8 cellular contexts compared by ENCODE assay signal in the genomic region with DNA sequence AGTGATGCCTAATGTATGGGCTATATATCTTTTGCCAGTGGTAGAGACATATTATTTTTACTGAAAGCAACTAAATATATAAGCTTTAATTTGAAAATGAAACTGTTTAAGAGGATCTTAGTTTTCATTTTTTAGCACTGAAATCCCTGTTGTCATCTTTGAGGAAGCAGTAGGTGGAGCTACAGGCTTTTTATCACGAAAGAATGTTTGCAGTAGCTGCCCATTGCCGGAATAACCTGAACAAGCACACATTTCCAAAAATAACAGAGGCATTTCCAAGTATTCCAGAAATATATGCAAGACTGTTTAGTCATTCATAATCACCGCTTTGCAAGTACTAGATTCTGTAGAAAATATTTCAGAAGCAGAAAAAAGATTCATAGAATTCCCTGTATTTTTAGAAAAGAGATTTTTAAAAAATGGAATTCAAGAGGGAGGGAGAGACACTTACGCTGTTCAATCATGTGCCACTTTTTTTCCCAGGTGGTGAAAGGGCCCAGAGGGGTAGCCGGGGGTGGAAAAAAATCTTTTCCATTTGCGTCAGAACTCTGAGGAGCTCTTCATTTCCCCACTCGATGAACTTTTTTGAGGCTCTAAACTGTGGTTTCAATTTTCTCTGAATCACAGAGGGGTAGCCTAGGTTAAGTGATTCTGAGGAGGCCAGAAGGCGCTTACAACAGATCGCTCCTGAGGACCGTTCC.
DNase-seq lines count a peak whose midpoint lies in the region; ATAC-seq, FAIRE-seq and TF ChIP-seq lines count a peak whose summit lies in the region.

No MANE protein-coding gene starts in this region.

- peak overlapping the region; percentile 68 for H3K4me2 ChIP-seq in IMR-90 (ENCODE audit: low read depth, low read length)

- no peak overlapping the region for H3K56ac ChIP-seq in IMR-90 (ENCODE audit: extremely low read depth, insufficient read depth, low read length)

- no peaks in the 10 kb centered on the region for H3K9me1 ChIP-seq in IMR-90 (ENCODE audit: insufficient read depth, low read length)

- in situ Hi-C loops in IMR-90 (cut with MboI; ENCODE audit: low sequenced_read_pairs), result no loop called here

- H3K27ac ChIP-seq in IMR-90 (ENCODE audit: insufficient read depth, low read length) (no peak overlapping the region), small intestine (ENCODE audit: low read depth in 1 of 2, low read length in 1 of 2) (peak overlapping the region in 1 of 2 donors; percentile 39)

- H3K27me3 ChIP-seq in BJ (ENCODE audit: control insufficient read depth, insufficient read depth, low read length) (no peaks in the 10 kb centered on the region), IMR-90 (ENCODE audit: control insufficient read depth, insufficient read depth, low read length) (no peaks in the 10 kb centered on the region; the same call in 1 of the 2 replicates), small intestine (ENCODE audit: control insufficient read depth in 2 of 2, insufficient read depth in 2 of 2, low read length in 2 of 2) (no peaks in the 10 kb centered on the region)

- H2AK9ac ChIP-seq in IMR-90 (replicated peaks; ENCODE audit: low read depth, low read length, poor library complexity), result no peak overlapping the region

- H2BK20ac ChIP-seq in IMR-90 (ENCODE audit: low read depth, low read length), result no peak overlapping the region; the same call in 1 of the 2 replicates

- H4K8ac ChIP-seq in IMR-90 (ENCODE audit: low read depth in 2 of 2, low read length in 2 of 2), result no peak overlapping the region

- BruUV-seq in IMR-90 (replicated peaks; lab: Mats Ljungman, UMichigan), result no TSS peak

- H2BK120ac ChIP-seq in IMR-90 (ENCODE audit: low read depth, low read length), result no peak overlapping the region

- H3K4me1 ChIP-seq in IMR-90 (ENCODE audit: control insufficient read depth, insufficient read depth, low read length), result no peaks in the 10 kb centered on the region
- no peaks in the 10 kb centered on the region for H3K4me1 ChIP-seq in small intestine (ENCODE audit: control insufficient read depth in 2 of 2, insufficient read depth in 1 of 2, low read depth in 1 of 2, low read length in 1 of 2)

- H3K9me3 ChIP-seq in IMR-90 (ENCODE audit: control insufficient read depth, insufficient read depth, low read length) (no peaks in the 10 kb centered on the region), small intestine (ENCODE audit: control insufficient read depth, low read depth) (no peaks in the 10 kb centered on the region)

- H4K20me1 ChIP-seq in IMR-90 (ENCODE audit: insufficient read depth, low read length), result no peaks in the 10 kb centered on the region

- H2BK15ac ChIP-seq in IMR-90 (ENCODE audit: low read depth, low read length), result no peak overlapping the region

- H3K14ac ChIP-seq in IMR-90 (replicated peaks; ENCODE audit: low read depth, low read length), result no peak overlapping the region

- dilution Hi-C loops in IMR-90 (cut with HindIII; ENCODE audit: low sequenced_read_pairs, unreplicated experiment), result no loop called here

- H4K91ac ChIP-seq in IMR-90 (ENCODE audit: insufficient read depth, low read depth, low read length), result no peak overlapping the region

- H2BK5ac ChIP-seq in IMR-90 (ENCODE audit: low read depth, low read length, poor library complexity, severe bottlenecking), result no peak overlapping the region

- no peak overlapping the region for H3K23ac ChIP-seq in IMR-90 (ENCODE audit: low read depth, low read length)

- no peak overlapping the region for H2AK5ac ChIP-seq in IMR-90 (ENCODE audit: low read depth, low read length)

- POLR2A ChIA-PET in BJ (lab: Charles Lee) (no interaction called here), IMR-90 (lab: Charles Lee; ENCODE audit: unreplicated experiment) (no interaction called here)

- FAIRE-seq in small intestine (lab: Jason Lieb, UNC), result no peak

- H2AFZ ChIP-seq in IMR-90 (replicated peaks; ENCODE audit: low read length, poor library complexity), result no peak overlapping the region

- H3K18ac ChIP-seq in IMR-90 (ENCODE audit: low read depth, low read length), result no peak overlapping the region

- peak; percentile 38 for TF ChIP-seq CTCF in BJ (IDR thresholded peaks at IDR 0.05; ENCODE audit: insufficient read depth, low read depth, low read length)
- TF ChIP-seq CTCF in IMR-90 (conservative IDR thresholded peaks at IDR 0.05; ENCODE audit: low read depth, low read length), result peak; percentile 67

- no peak overlapping the region for H3K4ac ChIP-seq in IMR-90 (ENCODE audit: low read depth, low read length)

- no peaks in the 10 kb centered on the region for H3K36me3 ChIP-seq in BJ (ENCODE audit: control insufficient read depth, insufficient read depth, low read length)
- H3K36me3 ChIP-seq in IMR-90 (ENCODE audit: control insufficient read depth, insufficient read depth, low read length), result no peaks in the 10 kb centered on the region
- H3K36me3 ChIP-seq in small intestine (ENCODE audit: control insufficient read depth in 2 of 2, insufficient read depth in 2 of 2, low read length in 2 of 2), result no peaks in the 10 kb centered on the region

- peak; percentile 71 for TF ChIP-seq RAD21 in IMR-90 (IDR thresholded peaks at IDR 0.05; ENCODE audit: low read length)

- intact Hi-C loops in IMR-90 (cut with micrococcal nuclease), result loop anchor here (1.0 to 5.0 kb wide), 7 partner anchors 269 to 1111 kb away; no protein-coding TSS in a partner anchor

- no CpG with 5 or more reads among the region's 10 CpGs for WGBS in IMR-90 (ENCODE audit: extremely low coverage in 2 of 2, insufficient read length in 1 of 2), 2 experiments
- 46 to 56% (median 49%) methylated on average over 10 of the region's 10 CpGs for WGBS in small intestine, 3 donors

- peak; percentile 4 for DNase-seq in BJ (ENCODE audit: low read depth)
- peak; percentile 73 for DNase-seq in IMR-90
- peak; percentile 56 for DNase-seq in RPMI7951 (ENCODE audit: low read depth)
- peak; percentile 8 for DNase-seq in foreskin melanocyte
- peak; percentile 3 for DNase-seq in small intestine
- no peak for DNase-seq in activated CD4-positive, alpha-beta T cell treated with anti-CD3 and anti-CD28 coated beads, Interleukin-2, amount 50 U/mL, for 48 hours
- no peak for DNase-seq in NCI-H2107 (lab: John Stamatoyannopoulos, UW)
- no peak for DNase-seq in stimulated activated CD8-positive, alpha-beta memory T cell treated with anti-CD3 and anti-CD28 coated beads, Interleukin-4, amount 100 ng/mL, for 48 hours

- no peak for TF ChIP-seq POLR2A in IMR-90 (IDR thresholded peaks at IDR 0.05; ENCODE audit: low read depth, low read length)

- ATAC-seq in IMR-90 (ENCODE audit: low read depth), result peak; percentile 92

- CTCF ChIA-PET in BJ (lab: Yijun Ruan, JAX) (interaction anchor here (0.9 to 2.2 kb wide), 8 partner anchors 10 to 1596 kb away, joined by 3 to 9 read pairs (median 3); no protein-coding TSS in a partner anchor), IMR-90 (lab: Yijun Ruan, JAX) (interaction anchor here (0.6 to 1.8 kb wide), 15 partner anchors 11 to 1021 kb away, joined by 3 to 6 read pairs (median 4); no protein-coding TSS in a partner anchor)

- no peaks in the 10 kb centered on the region for H3K79me1 ChIP-seq in IMR-90 (ENCODE audit: low read depth in 1 of 2, low read length in 2 of 2)

- H3K4me3 ChIP-seq in BJ (ENCODE audit: low read depth, low read length) (no peak overlapping the region), IMR-90 (ENCODE audit: insufficient read depth, low read depth, low read length) (no peak overlapping the region), small intestine (ENCODE audit: low read depth in 1 of 2, low read length in 2 of 2) (no peak overlapping the region)

- no peak overlapping the region for H3K9ac ChIP-seq in IMR-90 (ENCODE audit: low read depth, low read length)

- H4K5ac ChIP-seq in IMR-90 (ENCODE audit: low read depth, low read length), result no peak overlapping the region

TF ChIP-seq in IMR-90, 13 proteins besides CTCF, POLR2A, EP300 and RAD21:
- TF ChIP-seq RCOR1 (IDR thresholded peaks at IDR 0.05; ENCODE audit: insufficient replicate concordance, low read length) (no peak), MXI1 (IDR thresholded peaks at IDR 0.05; ENCODE audit: borderline replicate concordance, low read depth, low read length) (no peak), NFE2L2 (IDR thresholded peaks at IDR 0.05; ENCODE audit: low read depth, low read length) (no peak), SMC3 (IDR thresholded peaks at IDR 0.05; ENCODE audit: low read depth, low read length) (peak; percentile 49)
- TF ChIP-seq, protein P1, sequence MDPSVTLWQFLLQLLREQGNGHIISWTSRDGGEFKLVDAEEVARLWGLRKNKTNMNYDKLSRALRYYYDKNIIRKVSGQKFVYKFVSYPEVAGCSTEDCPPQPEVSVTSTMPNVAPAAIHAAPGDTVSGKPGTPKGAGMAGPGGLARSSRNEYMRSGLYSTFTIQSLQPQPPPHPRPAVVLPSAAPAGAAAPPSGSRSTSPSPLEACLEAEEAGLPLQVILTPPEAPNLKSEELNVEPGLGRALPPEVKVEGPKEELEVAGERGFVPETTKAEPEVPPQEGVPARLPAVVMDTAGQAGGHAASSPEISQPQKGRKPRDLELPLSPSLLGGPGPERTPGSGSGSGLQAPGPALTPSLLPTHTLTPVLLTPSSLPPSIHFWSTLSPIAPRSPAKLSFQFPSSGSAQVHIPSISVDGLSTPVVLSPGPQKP (IDR thresholded peaks at IDR 0.05; ENCODE audit: borderline replicate concordance, low read depth, low read length), result no peak
- TF ChIP-seq, protein P2, sequence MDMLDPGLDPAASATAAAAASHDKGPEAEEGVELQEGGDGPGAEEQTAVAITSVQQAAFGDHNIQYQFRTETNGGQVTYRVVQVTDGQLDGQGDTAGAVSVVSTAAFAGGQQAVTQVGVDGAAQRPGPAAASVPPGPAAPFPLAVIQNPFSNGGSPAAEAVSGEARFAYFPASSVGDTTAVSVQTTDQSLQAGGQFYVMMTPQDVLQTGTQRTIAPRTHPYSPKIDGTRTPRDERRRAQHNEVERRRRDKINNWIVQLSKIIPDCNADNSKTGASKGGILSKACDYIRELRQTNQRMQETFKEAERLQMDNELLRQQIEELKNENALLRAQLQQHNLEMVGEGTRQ (IDR thresholded peaks at IDR 0.05; ENCODE audit: low read depth, low read length), result no peak
TF ChIP-seq in IMR-90: peak in this region for 1.

Comparison
In these comparisons a context has a peak if more than half of its experiments do, and no peak if none do; other contexts are left out.
1. DNase-seq: peak in BJ (single experiment), IMR-90 (single experiment), RPMI7951 (single experiment), foreskin melanocyte (single experiment) and small intestine (single experiment); none in activated CD4-positive, alpha-beta T cell treated with anti-CD3 and anti-CD28 coated beads, Interleukin-2, amount 50 U/mL, for 48 hours (0 of 2), NCI-H2107 (single experiment) and stimulated activated CD8-positive, alpha-beta memory T cell treated with anti-CD3 and anti-CD28 coated beads, Interleukin-4, amount 100 ng/mL, for 48 hours (single experiment).